19 cellular contexts compared by ENCODE assay signal in the genomic region with DNA sequence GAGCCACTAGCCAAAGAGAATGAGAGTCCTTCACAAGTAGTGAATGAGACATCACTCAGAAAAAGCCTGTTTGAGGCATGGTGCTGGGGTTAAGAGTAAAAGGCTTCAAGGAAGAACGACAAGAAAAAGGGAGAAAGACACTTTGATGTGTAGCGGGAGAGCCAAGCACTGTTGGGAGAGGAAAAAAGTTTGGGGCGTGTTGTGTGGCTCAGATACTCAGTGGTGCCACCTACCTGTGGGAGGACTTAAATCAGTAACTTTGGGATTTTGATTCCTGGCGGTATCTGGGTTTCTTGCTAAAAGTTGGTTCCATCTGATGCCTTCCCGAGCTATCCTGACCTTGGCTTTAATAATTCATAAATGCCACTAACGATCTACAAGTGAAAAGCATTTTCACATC. TPM values are rescaled to one million over a fixed set of nuclear protein-coding genes. Genes with fewer than 3 reads are reported as not detected.
DNase-seq lines count a peak whose midpoint lies in the region; ATAC-seq, FAIRE-seq and TF ChIP-seq lines count a peak whose summit lies in the region.
"Had no signal": no experiment of that assay in that cellular context is flagged by ENCODE, and none has a peak within 500 bp of the region (broad histone marks: within the 10 kb centered on the region; RNA-seq: fewer than 3 reads in every experiment).

No MANE protein-coding gene starts in this region.

- CTCF ChIA-PET in A549 (lab: Yijun Ruan, JAX) = interaction anchor here (0.6 to 2.2 kb wide), 7 partner anchors 10 to 132 kb away, joined by 3 to 8 read pairs (median 4); a partner anchor contains a TSS
- CTCF ChIA-PET in Caco-2 (lab: Charles Lee) = interaction anchor here (0.7 kb wide), 1 partner anchor 273 kb away, joined by 6 read pairs; no protein-coding TSS in a partner anchor
- CTCF ChIA-PET in H1 (lab: Charles Lee; ENCODE audit: partially characterized antibody) = interaction anchor here (0.6 to 2.4 kb wide), 23 partner anchors 9 to 244 kb away, joined by 3 to 11 read pairs (median 4); a partner anchor contains a TSS

- no peak overlapping the region for H2BK120ac ChIP-seq in H1 (replicated peaks; ENCODE audit: low read depth, low read length)

- peaks cover 9% of the 10 kb centered on the region for H3K9me3 Mint-ChIP-seq in Caco-2 (ENCODE audit: unreplicated experiment)
- H3K9me3 Mint-ChIP-seq: stimulated activated effector memory CD8-positive, alpha-beta T cell treated with anti-CD3 and anti-CD28 coated beads, Interleukin-12 subunit alpha, Interleukin-12 subunit beta, amount 100 ng/mL, for 72 hours had no signal

- ATAC-seq in A549 (peak in 1 of 2 experiments; percentile 42; a peak in 1 of 6 replicates), GM18520 (IDR thresholded peaks at IDR 0.05; ENCODE audit: unreplicated experiment) (no peak)
- ATAC-seq: activated T-helper 17 cell treated with anti-CD3 and anti-CD28 coated beads, Interleukin-2, amount 50 U/mL, for 72 hours; heart right ventricle; stimulated activated effector memory CD8-positive, alpha-beta T cell treated with anti-CD3 and anti-CD28 coated beads, Interleukin-12 subunit alpha, Interleukin-12 subunit beta, amount 100 ng/mL, for 72 hours had no signal

- H3K4me1 ChIP-seq in A549 (no peaks in the 10 kb centered on the region), Caco-2 (no peaks in the 10 kb centered on the region), H1 (replicated peaks in 1 of 4; ENCODE audit: control insufficient read depth in 3 of 4, insufficient read depth in 4 of 4, low read length in 3 of 4) (no peaks in the 10 kb centered on the region; a peak in 1 of 7 replicates)
- H3K4me1 ChIP-seq: heart right ventricle, sigmoid colon had no signal

- TF ChIP-seq CTCF in A549 (IDR thresholded peaks at IDR 0.05) (peak; percentile 19; the same call in 2 of the 3 replicates), Caco-2 (IDR thresholded peaks at IDR 0.05; ENCODE audit: insufficient read depth in 1 of 2, low read depth in 1 of 2, low read length in 1 of 2, severe bottlenecking in 1 of 2, unreplicated experiment in 1 of 2) (peak; percentile 15 to 40), H1 (IDR thresholded peaks at IDR 0.05; ENCODE audit: control extremely low read depth in 1 of 3, insufficient read depth in 1 of 3, low read depth in 1 of 3, low read length in 3 of 3) (peak; percentile 31 to 75 (median 35))

- H3K4ac ChIP-seq in H1 (replicated peaks; ENCODE audit: insufficient read length, low read depth, low read length) = no peak overlapping the region

- no peak overlapping the region for H4K91ac ChIP-seq in H1 (replicated peaks; ENCODE audit: insufficient read length, low read length)

- H3K9me3 ChIP-seq in A549 = peaks cover 10% of the 10 kb centered on the region
- H3K9me3 ChIP-seq in Caco-2 = no peaks in the 10 kb centered on the region
- peaks cover 0 to 9% of the 10 kb centered on the region in 2 experiments; a peak in 1 of 4 replicates for H3K9me3 ChIP-seq in H1 (ENCODE audit: insufficient read depth in 2 of 2, low read depth in 1 of 2, low read length in 1 of 2)
- H3K9me3 ChIP-seq: sigmoid colon had no signal

- H3K4me1 Mint-ChIP-seq in Caco-2 (ENCODE audit: low read depth, unreplicated experiment) = no peaks in the 10 kb centered on the region
- H3K4me1 Mint-ChIP-seq: activated T-helper 17 cell treated with anti-CD3 and anti-CD28 coated beads, Interleukin-2, amount 50 U/mL, for 72 hours; IgD-negative memory B cell; stimulated activated effector memory CD8-positive, alpha-beta T cell treated with anti-CD3 and anti-CD28 coated beads, Interleukin-12 subunit alpha, Interleukin-12 subunit beta, amount 100 ng/mL, for 72 hours had no signal

- H3K56ac ChIP-seq in H1 (replicated peaks; ENCODE audit: insufficient read length, low read depth, low read length) = no peak overlapping the region

- H2BK15ac ChIP-seq in H1 (ENCODE audit: low read length) = no peak overlapping the region

- no peak overlapping the region for H2BK5ac ChIP-seq in H1 (ENCODE audit: low read depth, low read length)

- FAIRE-seq in A549 (lab: Jason Lieb, UNC) (no peak), H1 (lab: Jason Lieb, UNC) (peak; percentile 42)
- FAIRE-seq: colon, G401.6, GM19239 had no signal

- H2BK12ac ChIP-seq in H1 (ENCODE audit: low read depth, low read length) = no peak overlapping the region

- TF ChIP-seq EP300 in A549 (IDR thresholded peaks at IDR 0.05) (no peak), H1 (IDR thresholded peaks at IDR 0.05; ENCODE audit: borderline replicate concordance in 1 of 2, low read depth in 2 of 2, low read length in 2 of 2) (no peak)

- TF ChIP-seq POLR2A in A549 (IDR thresholded peaks at IDR 0.05; ENCODE audit: low read length) (no peak), H1 (IDR thresholded peaks at IDR 0.05; ENCODE audit: control extremely low read depth in 1 of 2, low read depth in 2 of 2, low read length in 2 of 2) (no peak)

- no peak overlapping the region for H3K9ac ChIP-seq in H1 (replicated peaks in 1 of 4; ENCODE audit: extremely low read depth in 1 of 4, low read depth in 3 of 4, low read length in 3 of 4)

- H4K5ac ChIP-seq in H1 (ENCODE audit: insufficient read length, low read depth, low read length) = no peak overlapping the region

- no peaks in the 10 kb centered on the region for H3K79me2 ChIP-seq in H1 (ENCODE audit: control insufficient read depth in 1 of 2, insufficient read depth in 2 of 2, low read length in 2 of 2)

- peak; percentile 51 to 74 for DNase-seq in A549 (ENCODE audit: low read depth in 1 of 2, low spot score in 1 of 2)
- DNase-seq in Caco-2 = peak in 1 of 2 experiments; percentile 32
- DNase-seq in NAMALWA (ENCODE audit: low spot score) = peak; percentile 32
- DNase-seq in H1 (ENCODE audit: low read depth in 1 of 2, low spot score in 2 of 2) = peak; percentile 1 to 61
- no peak for DNase-seq in AG20443 (ENCODE audit: low spot score)
- DNase-seq in posterior vena cava (ENCODE audit: low spot score) = no peak
- DNase-seq in NCI-H1930 (lab: John Stamatoyannopoulos, UW) = no peak
- DNase-seq: heart right ventricle, NCI-H510A treated with DMSO at 0.1 percent for 48 hours, sigmoid colon, T1000 had no signal

- BruUV-seq in Caco-2 (replicated peaks; lab: Mats Ljungman, UMichigan) = no TSS peak

- no peak overlapping the region for H3K27ac Mint-ChIP-seq in Caco-2 (ENCODE audit: unreplicated experiment)
- H3K27ac Mint-ChIP-seq: activated T-helper 17 cell treated with anti-CD3 and anti-CD28 coated beads, Interleukin-2, amount 50 U/mL, for 72 hours; IgD-negative memory B cell; stimulated activated effector memory CD8-positive, alpha-beta T cell treated with anti-CD3 and anti-CD28 coated beads, Interleukin-12 subunit alpha, Interleukin-12 subunit beta, amount 100 ng/mL, for 72 hours had no signal

- peaks cover 2% of the 10 kb centered on the region for H3K27me3 Mint-ChIP-seq in Caco-2 (ENCODE audit: insufficient read depth, unreplicated experiment)

- no peak overlapping the region for H3K4me3 ChIP-seq in A549
- no peak overlapping the region for H3K4me3 ChIP-seq in Caco-2 (ENCODE audit: low read depth, low read length)
- no peak overlapping the region for H3K4me3 ChIP-seq in H1 (ENCODE audit: extremely low read depth in 1 of 4, insufficient read depth in 2 of 4, low read depth in 3 of 4, low read length in 4 of 4)
- H3K4me3 ChIP-seq: heart right ventricle, sigmoid colon had no signal

- H2AFZ ChIP-seq in H1 (ENCODE audit: low read length) = peak overlapping the region; percentile 100

- no peak overlapping the region for H3K23ac ChIP-seq in H1 (ENCODE audit: insufficient read length)

- TF ChIP-seq RAD21 in A549 (conservative IDR thresholded peaks at IDR 0.05 in 1 of 2, IDR thresholded peaks at IDR 0.05 in 1 of 2) (no peak), H1 (IDR thresholded peaks at IDR 0.05 in 1 of 2, conservative IDR thresholded peaks at IDR 0.05 in 1 of 2; ENCODE audit: low read depth in 2 of 2, low read length in 2 of 2) (peak in 1 of 2 experiments; percentile 19; a peak in 2 of 4 replicates)

- no peak overlapping the region for H2BK20ac ChIP-seq in H1 (ENCODE audit: low read length)

- H3K36me3 Mint-ChIP-seq in Caco-2 (ENCODE audit: insufficient read depth, unreplicated experiment) = no peaks in the 10 kb centered on the region
- H3K36me3 Mint-ChIP-seq: stimulated activated effector memory CD8-positive, alpha-beta T cell treated with anti-CD3 and anti-CD28 coated beads, Interleukin-12 subunit alpha, Interleukin-12 subunit beta, amount 100 ng/mL, for 72 hours had no signal

- no peaks in the 10 kb centered on the region for H3K79me1 ChIP-seq in H1 (ENCODE audit: low read depth, low read length)

- H3K36me3 ChIP-seq in Caco-2 (ENCODE audit: control insufficient read depth, insufficient read depth, low read length) (no peaks in the 10 kb centered on the region), H1 (ENCODE audit: control insufficient read depth in 2 of 4, insufficient read depth in 4 of 4, low read length in 3 of 4) (no peaks in the 10 kb centered on the region)
- H3K36me3 ChIP-seq: heart right ventricle, sigmoid colon had no signal

- H3K4me2 ChIP-seq in A549 = 0 out of 3 replicates have a peak overlapping the region, but pooled peaks have one; percentile 7
- H3K4me2 ChIP-seq in H1 (ENCODE audit: insufficient read depth in 1 of 2, low read depth in 2 of 2, low read length in 2 of 2) = peak overlapping the region in 1 of 2 experiments; percentile 28; a peak in 1 of 4 replicates

- H4K20me1 ChIP-seq in H1 (replicated peaks in 1 of 2; ENCODE audit: control insufficient read depth in 1 of 2, insufficient read depth in 2 of 2, low read length in 2 of 2) = no peaks in the 10 kb centered on the region

- POLR2A ChIA-PET in A549 (lab: Yijun Ruan, JAX) (no interaction called here), Caco-2 (lab: Charles Lee) (no interaction called here), H1 (lab: Charles Lee; ENCODE audit: partially characterized antibody) (interaction anchor here (0.6 kb wide), 1 partner anchor 120 kb away, joined by 3 read pairs; no protein-coding TSS in a partner anchor)

- no peak overlapping the region for H4K8ac ChIP-seq in H1 (ENCODE audit: extremely low read depth, insufficient read depth, low read length)

- H3K23me2 ChIP-seq in H1 (ENCODE audit: low read depth, low read length) = no peaks in the 10 kb centered on the region

- no peak overlapping the region for H2AK5ac ChIP-seq in H1 (ENCODE audit: low read depth, low read length)

- no peak overlapping the region for H3K27ac ChIP-seq in A549
- no peak overlapping the region for H3K27ac ChIP-seq in H1 (ENCODE audit: low read depth, low read length)
- H3K27ac ChIP-seq: heart right ventricle, sigmoid colon had no signal

- no peaks in the 10 kb centered on the region for H3K27me3 ChIP-seq in Caco-2 (replicated peaks; ENCODE audit: control insufficient read depth, insufficient read depth, low read length)
- no peaks in the 10 kb centered on the region for H3K27me3 ChIP-seq in H1 (replicated peaks in 1 of 4; ENCODE audit: control insufficient read depth in 3 of 4, extremely low read depth in 1 of 4, insufficient read depth in 3 of 4, low read length in 3 of 4)

- no peak overlapping the region for H3K18ac ChIP-seq in H1 (ENCODE audit: extremely low read depth, low read length)

- peak overlapping the region; percentile 4 for H3K4me3 Mint-ChIP-seq in Caco-2 (ENCODE audit: unreplicated experiment)
- H3K4me3 Mint-ChIP-seq: activated T-helper 17 cell treated with anti-CD3 and anti-CD28 coated beads, Interleukin-2, amount 50 U/mL, for 72 hours; IgD-negative memory B cell; stimulated activated effector memory CD8-positive, alpha-beta T cell treated with anti-CD3 and anti-CD28 coated beads, Interleukin-12 subunit alpha, Interleukin-12 subunit beta, amount 100 ng/mL, for 72 hours had no signal

- no peak overlapping the region for H3K14ac ChIP-seq in H1 (ENCODE audit: insufficient read length)

- WGBS in A549 (ENCODE audit: missing lambda C conversion rate) = 21% methylated on average over 6 of the region's 6 CpGs
- WGBS in H1 (ENCODE audit: extremely low coverage in 1 of 2, insufficient coverage in 1 of 2, insufficient read length in 1 of 2, insufficient replicate concordance in 2 of 2, low coverage in 1 of 2, low lambda C conversion rate in 2 of 2, missing lambda C conversion rate in 1 of 2), 2 experiments = 84% methylated on average over 6 of the region's 6 CpGs; no CpG with 5 or more reads in 1 of the 2 experiments

- intact Hi-C loops in Caco-2 (cut with micrococcal nuclease; ENCODE audit: unreplicated experiment) (no loop called here), posterior vena cava (cut with DNase I) (no loop called here)

RNA-seq across cellular contexts. Expression of a gene that starts 12.3 kb away (rescaled TPM):
- polyA plus RNA-seq in A549 (2011; rRNA removed) (not detected in 2 replicates), A549 (2017; fragmentation: RNase III; extraction: RNeasy Plus Mini Kit Qiagen cat#74134 plus additional on column Dnase treatment) (not detected in 3 replicates), H1 (2011; rRNA removed) (not detected in 2 replicates)
- not detected in 2 replicates for polyA plus RNA-seq in A549 (2012; cell fraction: cytosol; rRNA removed)
- not detected in 2 replicates for polyA plus RNA-seq in A549 (2012; cell fraction: nucleus; rRNA removed)
- polyA minus RNA-seq in A549 (2011; rRNA and poly(A)+ RNA removed) = not detected in 2 replicates
- total RNA-seq in Caco-2 (2022) (not detected in 2 replicates), posterior vena cava (not detected)
- not detected in 2 replicates for total RNA-seq in H1 (2021; fragmentation: NEBNext Ultra II Directional; extraction: Animal tissue kit (Norgen Biotek cat#: 25700))
- polyA plus RNA-seq in H1 (2011; cell fraction: cytosol; rRNA removed) = not detected
- polyA plus RNA-seq in H1 (2011; cell fraction: nucleus; rRNA removed) = not detected
- polyA plus RNA-seq in H1 (2012, experiment 1 of 2) = not detected in 4 replicates
- polyA plus RNA-seq in H1 (2012, experiment 2 of 2) = not detected
- polyA plus RNA-seq in H1 (2013, experiment 1 of 2) = not detected
- polyA plus RNA-seq in H1 (2013, experiment 2 of 2) = not detected
- not detected in 2 replicates for polyA minus RNA-seq in H1 (2011; rRNA and poly(A)+ RNA removed)
- not detected for polyA minus RNA-seq in H1 (2011; cell fraction: cytosol; rRNA and poly(A)+ RNA removed)
- polyA minus RNA-seq in H1 (2011; cell fraction: nucleus; rRNA and poly(A)+ RNA removed) = not detected
- total RNA-seq: activated T-helper 17 cell treated with anti-CD3 and anti-CD28 coated beads, Interleukin-2, amount 50 U/mL, for 72 hours; heart right ventricle; mononuclear cell; sigmoid colon had no signal
- polyA plus RNA-seq: heart right ventricle, IgD-negative memory B cell, sigmoid colon had no signal

RNA-seq across cellular contexts. Expression of a gene that starts 14.8 kb away (rescaled TPM):
- polyA plus RNA-seq in A549 (2011; rRNA removed) (not detected in 2 replicates), A549 (2017; fragmentation: RNase III; extraction: RNeasy Plus Mini Kit Qiagen cat#74134 plus additional on column Dnase treatment) (not detected in 3 replicates), H1 (2011; rRNA removed) (not detected in 2 replicates)
- polyA plus RNA-seq in A549 (2012; cell fraction: cytosol; rRNA removed) = not detected in 2 replicates
- polyA plus RNA-seq in A549 (2012; cell fraction: nucleus; rRNA removed) = not detected in 2 replicates
- polyA minus RNA-seq in A549 (2011; rRNA and poly(A)+ RNA removed) = not detected in 2 replicates
- total RNA-seq in Caco-2 (2022) (not detected in 2 replicates), posterior vena cava (not detected)
- total RNA-seq in H1 (2021; fragmentation: NEBNext Ultra II Directional; extraction: Animal tissue kit (Norgen Biotek cat#: 25700)) = not detected in 2 replicates
- polyA plus RNA-seq in H1 (2011; cell fraction: cytosol; rRNA removed) = not detected
- not detected for polyA plus RNA-seq in H1 (2011; cell fraction: nucleus; rRNA removed)
- not detected in 4 replicates for polyA plus RNA-seq in H1 (2012, experiment 1 of 2)
- not detected for polyA plus RNA-seq in H1 (2012, experiment 2 of 2)
- polyA plus RNA-seq in H1 (2013, experiment 1 of 2) = not detected
- not detected for polyA plus RNA-seq in H1 (2013, experiment 2 of 2)
- not detected in 2 replicates for polyA minus RNA-seq in H1 (2011; rRNA and poly(A)+ RNA removed)
- not detected for polyA minus RNA-seq in H1 (2011; cell fraction: cytosol; rRNA and poly(A)+ RNA removed)
- polyA minus RNA-seq in H1 (2011; cell fraction: nucleus; rRNA and poly(A)+ RNA removed) = not detected
- total RNA-seq: activated T-helper 17 cell treated with anti-CD3 and anti-CD28 coated beads, Interleukin-2, amount 50 U/mL, for 72 hours; heart right ventricle; mononuclear cell; sigmoid colon had no signal
- polyA plus RNA-seq: heart right ventricle, IgD-negative memory B cell, sigmoid colon had no signal

RNA-seq across cellular contexts. Expression of a gene that starts 37.1 kb away (rescaled TPM):
- not detected in 2 replicates for polyA plus RNA-seq in A549 (2011; rRNA removed)
- not detected in 2 replicates for polyA plus RNA-seq in A549 (2012; cell fraction: cytosol; rRNA removed)
- polyA plus RNA-seq in A549 (2012; cell fraction: nucleus; rRNA removed) = not detected in 2 replicates
- not detected in 3 replicates for polyA plus RNA-seq in A549 (2017; fragmentation: RNase III; extraction: RNeasy Plus Mini Kit Qiagen cat#74134 plus additional on column Dnase treatment)
- not detected in 2 replicates for polyA minus RNA-seq in A549 (2011; rRNA and poly(A)+ RNA removed)
- total RNA-seq in Caco-2 (2022) = not detected in 2 replicates
- total RNA-seq in H1 (2021; fragmentation: NEBNext Ultra II Directional; extraction: Animal tissue kit (Norgen Biotek cat#: 25700)) = not detected in 2 replicates
- polyA plus RNA-seq in H1 (2011; rRNA removed) = not detected in 2 replicates
- polyA plus RNA-seq in H1 (2011; cell fraction: cytosol; rRNA removed) = not detected
- polyA plus RNA-seq in H1 (2011; cell fraction: nucleus; rRNA removed) = not detected
- polyA plus RNA-seq in H1 (2012, experiment 1 of 2) = not detected in 4 replicates
- polyA plus RNA-seq in H1 (2012, experiment 2 of 2) = not detected
- polyA plus RNA-seq in H1 (2013, experiment 1 of 2) = not detected
- 0.04 TPM for polyA plus RNA-seq in H1 (2013, experiment 2 of 2)
- not detected in 2 replicates for polyA minus RNA-seq in H1 (2011; rRNA and poly(A)+ RNA removed)
- not detected for polyA minus RNA-seq in H1 (2011; cell fraction: cytosol; rRNA and poly(A)+ RNA removed)
- not detected for polyA minus RNA-seq in H1 (2011; cell fraction: nucleus; rRNA and poly(A)+ RNA removed)
- total RNA-seq in posterior vena cava = not detected
- total RNA-seq: activated T-helper 17 cell treated with anti-CD3 and anti-CD28 coated beads, Interleukin-2, amount 50 U/mL, for 72 hours; heart right ventricle; sigmoid colon had no signal
- polyA plus RNA-seq: heart right ventricle, IgD-negative memory B cell had no signal

Comparison
In these comparisons a context has a peak if more than half of its experiments do, and no peak if none do; other contexts are left out.
1. DNase-seq: peak in A549 (2 of 2), NAMALWA (single experiment) and H1 (2 of 2); none in AG20443 (single experiment), posterior vena cava (single experiment) and NCI-H1930 (0 of 2).
2. Peak in every context shown above with its lines, with median percentiles within 50 percentile points of each other: CTCF ChIP-seq.